In the genomic region with DNA sequence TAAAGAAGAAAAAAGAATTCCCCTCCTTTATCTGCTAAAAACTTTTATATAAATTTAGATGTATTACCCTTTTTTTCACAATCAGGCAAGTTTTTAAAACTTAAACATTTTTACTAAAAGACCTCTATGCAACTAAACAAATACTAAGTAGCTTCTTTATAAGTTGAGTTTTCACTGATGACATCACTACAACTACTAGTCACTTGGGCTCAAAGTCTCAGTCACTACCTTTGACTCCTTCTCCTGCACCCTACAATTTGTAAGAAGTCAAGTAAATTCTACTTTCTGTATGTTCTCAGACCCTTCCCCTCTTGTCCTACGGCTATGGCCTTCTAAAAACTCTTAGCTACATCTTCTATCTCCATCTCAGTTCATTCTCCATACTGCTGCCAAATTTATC, we compare ENCODE assay signal across 21 cellular contexts. TPM values are rescaled to one million over a fixed set of nuclear protein-coding genes. Genes with fewer than 3 reads are reported as not detected.
DNase-seq lines count a peak whose midpoint lies in the region; ATAC-seq, FAIRE-seq and TF ChIP-seq lines count a peak whose summit lies in the region.
"Had no signal": no experiment of that assay in that cellular context is flagged by ENCODE, and none has a peak within 500 bp of the region (broad histone marks: within the 10 kb centered on the region; RNA-seq: fewer than 3 reads in every experiment).

No MANE protein-coding gene starts in this region.

- peaks cover 4% of the 10 kb centered on the region; the same call in 1 of the 2 replicates for H3K4me1 ChIP-seq in HEK293 (ENCODE audit: control insufficient read depth, insufficient read depth, low read length)
- H3K4me1 ChIP-seq in kidney (ENCODE audit: control insufficient read depth in 1 of 2, insufficient read depth in 1 of 2, low read depth in 1 of 2, low read length in 2 of 2), result no peaks in the 10 kb centered on the region
- H3K4me1 ChIP-seq: BLaER1, Caco-2 had no signal

- POLR2A ChIA-PET in HEK293 (lab: Yijun Ruan, JAX), result interaction anchor here (2.0 kb wide), 1 partner anchor 11 kb away, joined by 16 read pairs; a partner anchor contains a TSS

- H3K4me1 Mint-ChIP-seq in T-helper 17 cell, result peaks cover 3% of the 10 kb centered on the region

- H3K36me3 ChIP-seq in HEK293 (ENCODE audit: control insufficient read depth in 2 of 2, insufficient read depth in 1 of 2, low read length in 2 of 2) (no peaks in the 10 kb centered on the region), kidney (ENCODE audit: control insufficient read depth in 1 of 2, insufficient read depth in 2 of 2, low read length in 2 of 2) (no peaks in the 10 kb centered on the region)
- H3K36me3 ChIP-seq: BLaER1 had no signal

- no peak overlapping the region for H3K27ac ChIP-seq in HEK293 (ENCODE audit: extremely low read depth, low read depth, low read length)
- H3K27ac ChIP-seq in kidney (ENCODE audit: low read depth in 2 of 2, low read length in 2 of 2), result no peak overlapping the region
- H3K27ac ChIP-seq: BLaER1, C4-2B, GM23248 had no signal

- H3K27me3 Mint-ChIP-seq in T-helper 17 cell, result no peaks in the 10 kb centered on the region
- H3K27me3 Mint-ChIP-seq: B cell; CD4-positive, CD25-positive, alpha-beta regulatory T cell had no signal

- intact Hi-C loops in kidney (cut with DNase I), result no loop called here

- no peak for DNase-seq in T-helper 17 cell
- no peak for DNase-seq in kidney
- no peak for DNase-seq in NCI-H2171 (lab: John Stamatoyannopoulos, UW)
- no peak for DNase-seq in ACHN
- DNase-seq: Caco-2; CD4-positive, CD25-positive, alpha-beta regulatory T cell; CD8-positive, alpha-beta T cell; DMS153; DND-41; GM23248; H7; HCEC 1CT had no signal

- no peak overlapping the region for H3K9ac ChIP-seq in kidney (ENCODE audit: low read length in 2 of 2)
- H3K9ac ChIP-seq: BLaER1, GM23248 had no signal

- H3K4me3 Mint-ChIP-seq in T-helper 17 cell, result no peak overlapping the region
- H3K4me3 Mint-ChIP-seq: B cell; CD8-positive, alpha-beta T cell had no signal

- H3K4me3 ChIP-seq in HEK293 (ENCODE audit: low read depth, low read length) (no peak overlapping the region), kidney (ENCODE audit: low read length in 2 of 2) (no peak overlapping the region)
- H3K4me3 ChIP-seq: BLaER1, GM23248 had no signal

- FAIRE-seq in kidney (lab: Jason Lieb, UNC), result peak; percentile 11
- FAIRE-seq: G401.6, GM12892, GM19239, H1 had no signal

- CTCF ChIA-PET in HEK293 (lab: Yijun Ruan, JAX), result interaction anchor here (0.5 to 1.7 kb wide), 6 partner anchors 10 to 736 kb away, joined by 3 to 6 read pairs (median 4); a partner anchor contains a TSS

- peak overlapping the region; percentile 10 for H3K27ac Mint-ChIP-seq in T-helper 17 cell
- H3K27ac Mint-ChIP-seq: B cell; CD8-positive, alpha-beta T cell had no signal

- H3K9me3 ChIP-seq in HEK293 (ENCODE audit: control insufficient read depth, insufficient read depth, low read depth, low read length) (no peaks in the 10 kb centered on the region), T-helper 17 cell (ENCODE audit: control insufficient read depth, low read length, poor library complexity, severe bottlenecking) (no peaks in the 10 kb centered on the region), kidney (ENCODE audit: control insufficient read depth in 1 of 2, low read length in 2 of 2) (no peaks in the 10 kb centered on the region)
- H3K9me3 ChIP-seq: BLaER1, Caco-2 had no signal

- in situ Hi-C loops in ACHN (cut with HindIII; ENCODE audit: low pct_ligation_motif_present, low pct_unique_long_range_greater_than_20kb, low sequenced_read_pairs), result no loop called here

- no peak for ATAC-seq in T-helper 17 cell
- no peak for ATAC-seq in HG02571 (IDR thresholded peaks at IDR 0.05; ENCODE audit: unreplicated experiment)
- ATAC-seq: CD8-positive, alpha-beta T cell had no signal

- peaks cover 10% of the 10 kb centered on the region for H3K36me3 Mint-ChIP-seq in T-helper 17 cell (ENCODE audit: low read depth)
- H3K36me3 Mint-ChIP-seq: CD4-positive, CD25-positive, alpha-beta regulatory T cell had no signal

- TF ChIP-seq CTCF in HEK293 (tag by site-specific recombination; IDR thresholded peaks at IDR 0.05) (no peak), kidney (IDR thresholded peaks at IDR 0.05; ENCODE audit: borderline replicate concordance, extremely low read depth, insufficient read depth) (no peak)

TF ChIP-seq in HEK293, 187 proteins besides CTCF, POLR2A, EP300 and RAD21:
- TF ChIP-seq, protein P1, sequence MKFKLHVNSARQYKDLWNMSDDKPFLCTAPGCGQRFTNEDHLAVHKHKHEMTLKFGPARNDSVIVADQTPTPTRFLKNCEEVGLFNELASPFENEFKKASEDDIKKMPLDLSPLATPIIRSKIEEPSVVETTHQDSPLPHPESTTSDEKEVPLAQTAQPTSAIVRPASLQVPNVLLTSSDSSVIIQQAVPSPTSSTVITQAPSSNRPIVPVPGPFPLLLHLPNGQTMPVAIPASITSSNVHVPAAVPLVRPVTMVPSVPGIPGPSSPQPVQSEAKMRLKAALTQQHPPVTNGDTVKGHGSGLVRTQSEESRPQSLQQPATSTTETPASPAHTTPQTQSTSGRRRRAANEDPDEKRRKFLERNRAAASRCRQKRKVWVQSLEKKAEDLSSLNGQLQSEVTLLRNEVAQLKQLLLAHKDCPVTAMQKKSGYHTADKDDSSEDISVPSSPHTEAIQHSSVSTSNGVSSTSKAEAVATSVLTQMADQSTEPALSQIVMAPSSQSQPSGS (tag by site-specific recombination; IDR thresholded peaks at IDR 0.05; ENCODE audit: low read depth), result peak; percentile 52
- TF ChIP-seq BCL11A (tag by site-specific recombination; IDR thresholded peaks at IDR 0.05; ENCODE audit: low read depth) (no peak), ZNF157 (tag by site-specific recombination; IDR thresholded peaks at IDR 0.05) (no peak)

RNA-seq across cellular contexts. Expression of a gene that starts 11.2 kb away (rescaled TPM):
- total RNA-seq in T-helper 17 cell, result 10 to 100 TPM; 10.8 to 17.6 TPM
- 10.1 TPM for total RNA-seq in kidney
- polyA plus RNA-seq in kidney (ENCODE audit: insufficient read depth, low read depth, low replicate concordance), result 12.5 TPM

RNA-seq across cellular contexts. Expression of a gene that starts 38.4 kb away (rescaled TPM):
- total RNA-seq in T-helper 17 cell (10 to 100 TPM; 47.6 to 50.8 TPM), kidney (4.7 TPM)
- polyA plus RNA-seq in kidney (ENCODE audit: insufficient read depth, low read depth, low replicate concordance), result 2.3 TPM
- total RNA-seq: Caco-2 had no signal
